11 cellular contexts compared by ENCODE assay signal in genomic region chr12:1811281-1811947, GRCh38. TPM values are rescaled to one million over a fixed set of nuclear protein-coding genes. Genes with fewer than 3 reads are reported as not detected.
DNase-seq lines count a peak whose midpoint lies in the region; ATAC-seq lines count a peak whose summit lies in the region.
"Had no signal": no experiment of that assay in that cellular context is flagged by ENCODE, and none has a peak within 500 bp of the region (broad histone marks: within the 10 kb centered on the region; RNA-seq: fewer than 3 reads in every experiment).

No MANE protein-coding gene starts in this region.

- H3K9me3 Mint-ChIP-seq in immature natural killer cell = no peaks in the 10 kb centered on the region

- no peak for DNase-seq in activated CD4-positive, CD25-positive, alpha-beta regulatory T cell treated with anti-CD3 and anti-CD28 coated beads, Interleukin-2, amount 50 U/mL, for 72 hours
- DNase-seq in activated T-cell treated with anti-CD3 and anti-CD28 coated beads, Interleukin-2, amount 50 U/mL, for 48 hours = peak; percentile 40 to 49
- DNase-seq in immature natural killer cell (no peak), NCI-H345 treated with DMSO at 0.1 percent for 48 hours (lab: John Stamatoyannopoulos, UW; ENCODE audit: unreplicated experiment) (no peak)
- DNase-seq: NCI-H2171 treated with DMSO at 0.1 percent for 48 hours had no signal

- H3K27ac Mint-ChIP-seq in immature natural killer cell = peak overlapping the region in 4 of 6 donors; percentile 65 to 88 (median 78)

- H3K27ac ChIP-seq in subcutaneous abdominal adipose tissue (ENCODE audit: low read depth, low read length) = peak overlapping the region; percentile 62
- H3K27ac ChIP-seq: 22Rv1 had no signal

- no peaks in the 10 kb centered on the region for H3K36me3 ChIP-seq in subcutaneous abdominal adipose tissue (ENCODE audit: control insufficient read depth in 5 of 5, insufficient read depth in 5 of 5, low read length in 5 of 5)

- H3K27me3 Mint-ChIP-seq in immature natural killer cell (ENCODE audit: low read depth in 3 of 3) = peaks cover 4 to 10% (median 6%) of the 10 kb centered on the region in 3 donors

- H3K4me1 Mint-ChIP-seq in immature natural killer cell = peaks cover 20 to 59% of the 10 kb centered on the region in 2 donors

- peaks cover 0 to 55% (median 37%) of the 10 kb centered on the region in 5 donors for H3K4me1 ChIP-seq in subcutaneous abdominal adipose tissue (ENCODE audit: control insufficient read depth in 5 of 5, insufficient read depth in 5 of 5, low read length in 5 of 5)

- no peak overlapping the region for H3K4me3 ChIP-seq in subcutaneous abdominal adipose tissue (ENCODE audit: low read depth in 1 of 5, low read length in 5 of 5)

- peaks cover 0 to 4% (median 0%) of the 10 kb centered on the region in 5 donors for H3K27me3 ChIP-seq in subcutaneous abdominal adipose tissue (ENCODE audit: control insufficient read depth in 5 of 5, insufficient read depth in 4 of 5, low read length in 5 of 5)

- H3K4me3 Mint-ChIP-seq in immature natural killer cell = peak overlapping the region in 4 of 5 donors; percentile 51 to 74 (median 62)

- ATAC-seq in activated CD4-positive, CD25-positive, alpha-beta regulatory T cell treated with anti-CD3 and anti-CD28 coated beads, Interleukin-2, amount 50 U/mL, for 24 hours = peak; percentile 60 to 82
- ATAC-seq in HG02852 (IDR thresholded peaks at IDR 0.05; ENCODE audit: unreplicated experiment) (no peak), GM21737 (IDR thresholded peaks at IDR 0.05; ENCODE audit: unreplicated experiment) (no peak)
- ATAC-seq: sciatic nerve had no signal

- no peaks in the 10 kb centered on the region for H3K9me3 ChIP-seq in subcutaneous abdominal adipose tissue (ENCODE audit: control insufficient read depth in 5 of 5, low read length in 5 of 5)

- peaks cover 0 to 3% (median 0%) of the 10 kb centered on the region in 3 donors for H3K36me3 Mint-ChIP-seq in immature natural killer cell

- H3K9ac ChIP-seq in subcutaneous abdominal adipose tissue (ENCODE audit: low read length in 5 of 5) = peak overlapping the region in 1 of 5 donors; percentile 9

RNA-seq across cellular contexts. Expression of gene LRTM2, which starts 9.0 kb away (rescaled TPM):
- not detected for polyA plus RNA-seq in immature natural killer cell

Comparison
In these comparisons a context has a peak if more than half of its experiments do, and no peak if none do; other contexts are left out.
1. ATAC-seq: peak in activated CD4-positive, CD25-positive, alpha-beta regulatory T cell treated with anti-CD3 and anti-CD28 coated beads, Interleukin-2, amount 50 U/mL, for 24 hours (2 of 2); none in HG02852 (single experiment) and GM21737 (single experiment).
2. DNase-seq: peak in activated T-cell treated with anti-CD3 and anti-CD28 coated beads, Interleukin-2, amount 50 U/mL, for 48 hours (2 of 2); none in activated CD4-positive, CD25-positive, alpha-beta regulatory T cell treated with anti-CD3 and anti-CD28 coated beads, Interleukin-2, amount 50 U/mL, for 72 hours (single experiment), immature natural killer cell (0 of 3) and NCI-H345 treated with DMSO at 0.1 percent for 48 hours (single experiment).